Comparison of ENCODE assay signal across 13 cellular contexts in genomic region chr2:86213699-86214502, GRCh38. TPM values are rescaled to one million over a fixed set of nuclear protein-coding genes. Genes with fewer than 3 reads are reported as not detected.
DNase-seq lines count a peak whose midpoint lies in the region; ATAC-seq and TF ChIP-seq lines count a peak whose summit lies in the region.
"Had no signal": no experiment of that assay in that cellular context is flagged by ENCODE, and none has a peak within 500 bp of the region (broad histone marks: within the 10 kb centered on the region; RNA-seq: fewer than 3 reads in every experiment).

No MANE protein-coding gene starts in this region.

- no peak for TF ChIP-seq POLR2A in body of pancreas (IDR thresholded peaks at IDR 0.05)

- intact Hi-C loops in Caco-2 (cut with micrococcal nuclease; ENCODE audit: unreplicated experiment) (no loop called here), body of pancreas (cut with DNase I) (no loop called here)

- H3K4me3 Mint-ChIP-seq in Caco-2 (ENCODE audit: unreplicated experiment) (no peak overlapping the region), HFFc6 (no peak overlapping the region)

- H3K27ac ChIP-seq in body of pancreas (peak overlapping the region in 3 of 4 donors; percentile 41 to 56 (median 52)), mucosa of rectum (ENCODE audit: low read depth in 2 of 2, low read length in 2 of 2) (peak overlapping the region; percentile 23 to 50)
- H3K27ac ChIP-seq: upper lobe of left lung had no signal

- DNase-seq in Caco-2: peak; percentile 56 to 59
- no peak for DNase-seq in HFFc6
- peak in 1 of 4 donors; percentile 29 for DNase-seq in body of pancreas
- DNase-seq in D341Med (ENCODE audit: low spot score): no peak
- DNase-seq in activated effector memory CD4-positive, alpha-beta T cell treated with anti-CD3 and anti-CD28 coated beads, Interleukin-2, amount 50 U/mL, for 16 hours: no peak
- no peak for DNase-seq in activated gamma-delta T cell (lab: John Stamatoyannopoulos, UW)
- DNase-seq: activated CD8-positive, alpha-beta memory T cell treated with anti-CD3 and anti-CD28 coated beads, Interleukin-2, amount 50 U/mL, for 48 hours; COR-L47; NCI-H226; RPMI8226; upper lobe of left lung had no signal

- H3K4me1 ChIP-seq in Caco-2 (peaks cover 30% of the 10 kb centered on the region), body of pancreas (peaks cover 19% of the 10 kb centered on the region), mucosa of rectum (ENCODE audit: control insufficient read depth in 2 of 2, insufficient read depth in 2 of 2, low read length in 2 of 2) (peaks cover 24 to 31% of the 10 kb centered on the region in 2 donors)

- H3K36me3 ChIP-seq in Caco-2 (ENCODE audit: control insufficient read depth, insufficient read depth, low read length) (peaks cover 3% of the 10 kb centered on the region; the same call in 1 of the 2 replicates), body of pancreas (replicated peaks in 1 of 2; ENCODE audit: insufficient read depth in 1 of 2, low read depth in 2 of 2) (peaks cover 0 to 13% of the 10 kb centered on the region in 2 donors), mucosa of rectum (ENCODE audit: control insufficient read depth in 2 of 2, insufficient read depth in 2 of 2, low read length in 2 of 2) (peaks cover 17 to 32% of the 10 kb centered on the region in 2 donors)

- H3K27me3 Mint-ChIP-seq in Caco-2 (ENCODE audit: insufficient read depth, unreplicated experiment) (no peaks in the 10 kb centered on the region), HFFc6 (ENCODE audit: insufficient read depth) (no peaks in the 10 kb centered on the region; the same call in 1 of the 2 replicates)

- no peak for ATAC-seq in body of pancreas
- ATAC-seq in HG03135 (IDR thresholded peaks at IDR 0.05; ENCODE audit: unreplicated experiment): no peak

- H3K9me3 ChIP-seq in Caco-2 (no peaks in the 10 kb centered on the region), body of pancreas (no peaks in the 10 kb centered on the region), mucosa of rectum (ENCODE audit: control insufficient read depth in 2 of 2, low read length in 2 of 2) (no peaks in the 10 kb centered on the region)
- H3K9me3 ChIP-seq: upper lobe of left lung had no signal

- H3K27me3 ChIP-seq in Caco-2 (replicated peaks; ENCODE audit: control insufficient read depth, insufficient read depth, low read length) (no peaks in the 10 kb centered on the region), body of pancreas (no peaks in the 10 kb centered on the region), mucosa of rectum (ENCODE audit: control insufficient read depth in 2 of 2, insufficient read depth in 2 of 2, low read length in 2 of 2) (no peaks in the 10 kb centered on the region)
- H3K27me3 ChIP-seq: upper lobe of left lung had no signal

- H3K36me3 Mint-ChIP-seq in Caco-2 (ENCODE audit: insufficient read depth, unreplicated experiment): peaks cover 37% of the 10 kb centered on the region
- H3K36me3 Mint-ChIP-seq in HFFc6 (ENCODE audit: low read depth): peaks cover 30% of the 10 kb centered on the region

- H3K4me1 Mint-ChIP-seq in Caco-2 (ENCODE audit: low read depth, unreplicated experiment) (peaks cover 29% of the 10 kb centered on the region), HFFc6 (ENCODE audit: low read depth) (peaks cover 50% of the 10 kb centered on the region)

- WGBS in body of pancreas, 2 donors: 25 to 31% methylated on average over 4 of the region's 4 CpGs

- POLR2A ChIA-PET in Caco-2 (lab: Charles Lee): interaction anchor here (1.0 kb wide), 1 partner anchor 108 kb away, joined by 3 read pairs; the partner anchor contains the start of genes POLR1A and PTCD3

- no peak overlapping the region for H3K4me3 ChIP-seq in Caco-2 (ENCODE audit: low read depth, low read length)
- no peak overlapping the region for H3K4me3 ChIP-seq in body of pancreas
- no peak overlapping the region for H3K4me3 ChIP-seq in mucosa of rectum (ENCODE audit: low read length in 2 of 2)
- H3K4me3 ChIP-seq: upper lobe of left lung had no signal

- H3K27ac Mint-ChIP-seq in Caco-2 (ENCODE audit: unreplicated experiment): no peak overlapping the region
- peak overlapping the region; percentile 31 for H3K27ac Mint-ChIP-seq in HFFc6

- TF ChIP-seq CTCF in Caco-2 (IDR thresholded peaks at IDR 0.05; ENCODE audit: insufficient read depth in 1 of 2, low read depth in 1 of 2, low read length in 1 of 2, severe bottlenecking in 1 of 2, unreplicated experiment in 1 of 2) (no peak), HFFc6 (IDR thresholded peaks at IDR 0.05) (no peak), body of pancreas (IDR thresholded peaks at IDR 0.05) (no peak)

- CTCF ChIA-PET in Caco-2 (lab: Charles Lee): interaction anchor here (0.6 to 1.2 kb wide), 6 partner anchors 11 to 481 kb away, joined by 3 to 4 read pairs (median 3); no protein-coding TSS in a partner anchor

- peak overlapping the region in 1 of 2 donors; percentile 2 for H3K9ac ChIP-seq in mucosa of rectum (ENCODE audit: low read depth in 1 of 2, low read length in 2 of 2)

- H3K9me3 Mint-ChIP-seq in Caco-2 (ENCODE audit: unreplicated experiment) (no peaks in the 10 kb centered on the region), HFFc6 (no peaks in the 10 kb centered on the region)

- BruUV-seq in Caco-2 (replicated peaks; lab: Mats Ljungman, UMichigan): no TSS peak

RNA-seq across cellular contexts. Expression of gene MRPL35, which starts 14.6 kb away (rescaled TPM):
- total RNA-seq in Caco-2 (2022): 25.3 and 25.9 TPM in 2 replicates
- 10 to 100 TPM; 36.3 to 55.3 (median 46.6) TPM for total RNA-seq in HFFc6 (2021; fragmentation: NEBNext Ultra II Directional; extraction: Animal tissue kit (Norgen Biotek cat#: 25700))
- total RNA-seq in body of pancreas: 1 to 10 TPM; 3.6 to 8.3 TPM

RNA-seq across cellular contexts. Expression of gene IMMT, which starts 18.6 kb away (rescaled TPM):
- total RNA-seq in Caco-2 (2022) (125 and 129 TPM in 2 replicates), body of pancreas (10 to 100 TPM; 37.1 to 46.1 TPM)
- total RNA-seq in HFFc6 (2021; fragmentation: NEBNext Ultra II Directional; extraction: Animal tissue kit (Norgen Biotek cat#: 25700)): 10 to 100 TPM; 83.0 to 93.4 (median 87.6) TPM

Comparison
In these comparisons a context has a peak if more than half of its experiments do, and no peak if none do; other contexts are left out.
1. DNase-seq: peak in Caco-2 (2 of 2); none in HFFc6 (single experiment), D341Med (single experiment), activated effector memory CD4-positive, alpha-beta T cell treated with anti-CD3 and anti-CD28 coated beads, Interleukin-2, amount 50 U/mL, for 16 hours (single experiment) and activated gamma-delta T cell (single experiment).